1 cellular context compared by ENCODE assay signal in genomic region chrX:150568320-150569154, GRCh38.
TF ChIP-seq lines count a peak whose summit lies in the region.

MTM1 (plus strand) TSS chrX:150568621; CDS start chrX:150592615, 23,994 bp downstream.

TF ChIP-seq in HepG2, 621 proteins besides CTCF, POLR2A, EP300 and RAD21 (continued from another document and continues in another):
- no peak for TF ChIP-seq STAT6 (CRISPR knock-in tag; IDR thresholded peaks at IDR 0.05; ENCODE audit: borderline replicate concordance)
- TF ChIP-seq POLR2G (IDR thresholded peaks at IDR 0.05; ENCODE audit: low read depth, low read length): peak; percentile 69
- no peak for TF ChIP-seq BCL3 (CRISPR knock-in tag; IDR thresholded peaks at IDR 0.05)
- no peak for TF ChIP-seq HES4 (CRISPR knock-in tag; IDR thresholded peaks at IDR 0.05; ENCODE audit: borderline replicate concordance)
- no peak for TF ChIP-seq CCAR2 (optimal IDR thresholded peaks at IDR 0.05; ENCODE audit: low read depth, low read length)
- 0 out of 2 replicates have a peak, but pooled peaks have one; percentile 17 for TF ChIP-seq MYC (CRISPR knock-in tag; IDR thresholded peaks at IDR 0.05; ENCODE audit: borderline replicate concordance)
- TF ChIP-seq RXRB (CRISPR knock-in tag; IDR thresholded peaks at IDR 0.05; ENCODE audit: borderline replicate concordance): no peak
- TF ChIP-seq RFX5 (IDR thresholded peaks at IDR 0.05; ENCODE audit: low read depth, low read length): no peak
- no peak for TF ChIP-seq XBP1 (CRISPR knock-in tag; IDR thresholded peaks at IDR 0.05)
- no peak for TF ChIP-seq GZF1 (CRISPR knock-in tag; IDR thresholded peaks at IDR 0.05)
- no peak for TF ChIP-seq DMAP1 (CRISPR knock-in tag; IDR thresholded peaks at IDR 0.05)
- TF ChIP-seq ZNF142 (CRISPR knock-in tag; IDR thresholded peaks at IDR 0.05): no peak
- TF ChIP-seq ZNF333 (CRISPR knock-in tag; IDR thresholded peaks at IDR 0.05; ENCODE audit: borderline replicate concordance): no peak
- no peak for TF ChIP-seq ZNF563 (CRISPR knock-in tag; IDR thresholded peaks at IDR 0.05)
- TF ChIP-seq POLR2AphosphoS5 (IDR thresholded peaks at IDR 0.05; ENCODE audit: low read depth, low read length): peak; percentile 47; the same call in 1 of the 2 replicates
- TF ChIP-seq SP140L (CRISPR knock-in tag; IDR thresholded peaks at IDR 0.05; ENCODE audit: borderline replicate concordance): no peak
- TF ChIP-seq MAZ (IDR thresholded peaks at IDR 0.05; ENCODE audit: borderline replicate concordance, low read depth, low read length): peak; percentile 66; the same call in 1 of the 2 replicates
- TF ChIP-seq MAZ (CRISPR knock-in tag; IDR thresholded peaks at IDR 0.05; ENCODE audit: low read depth): no peak
- 0 out of 2 replicates have a peak, but pooled peaks have one; percentile 39 for TF ChIP-seq HNRNPL (IDR thresholded peaks at IDR 0.05; ENCODE audit: low read depth, low read length)
- TF ChIP-seq PLSCR1 (CRISPR knock-in tag; IDR thresholded peaks at IDR 0.05; ENCODE audit: borderline replicate concordance): no peak
- TF ChIP-seq ZNF143 (CRISPR knock-in tag; IDR thresholded peaks at IDR 0.05): peak; percentile 92
- TF ChIP-seq RARG (CRISPR knock-in tag; IDR thresholded peaks at IDR 0.05; ENCODE audit: low read depth): no peak
- TF ChIP-seq FOXK1 (CRISPR knock-in tag; IDR thresholded peaks at IDR 0.05; ENCODE audit: borderline replicate concordance, low read depth): peak; percentile 34; the same call in 1 of the 2 replicates
- TF ChIP-seq THAP11 (CRISPR knock-in tag; IDR thresholded peaks at IDR 0.05): peak; percentile 97
- TF ChIP-seq ARHGAP35 (CRISPR knock-in tag; IDR thresholded peaks at IDR 0.05; ENCODE audit: borderline replicate concordance): no peak
- no peak for TF ChIP-seq ZNF256 (CRISPR knock-in tag; conservative IDR thresholded peaks at IDR 0.05)
- no peak for TF ChIP-seq FOXM1 (CRISPR knock-in tag; IDR thresholded peaks at IDR 0.05)
- TF ChIP-seq ZNF577 (CRISPR knock-in tag; IDR thresholded peaks at IDR 0.05; ENCODE audit: borderline replicate concordance, low read depth): no peak
- TF ChIP-seq ZEB1 (IDR thresholded peaks at IDR 0.05; ENCODE audit: insufficient replicate concordance, low read depth): no peak
- no peak for TF ChIP-seq ZFP1 (CRISPR knock-in tag; IDR thresholded peaks at IDR 0.05)
- no peak for TF ChIP-seq CEBPZ (IDR thresholded peaks at IDR 0.05; ENCODE audit: low read length)
- peak; percentile 31; the same call in 1 of the 2 replicates for TF ChIP-seq YEATS4 (CRISPR knock-in tag; IDR thresholded peaks at IDR 0.05; ENCODE audit: borderline replicate concordance)
- TF ChIP-seq IKZF5 (CRISPR knock-in tag; IDR thresholded peaks at IDR 0.05): no peak
- no peak for TF ChIP-seq PITX1 (CRISPR knock-in tag; IDR thresholded peaks at IDR 0.05)
- no peak for TF ChIP-seq ZFP37 (CRISPR knock-in tag; IDR thresholded peaks at IDR 0.05; ENCODE audit: borderline replicate concordance)
- TF ChIP-seq NFKB2 (CRISPR knock-in tag; IDR thresholded peaks at IDR 0.05; ENCODE audit: borderline replicate concordance): no peak; the same call in 1 of the 2 replicates
- no peak for TF ChIP-seq ZNF670 (CRISPR knock-in tag; IDR thresholded peaks at IDR 0.05; ENCODE audit: borderline replicate concordance)
- peak; percentile 57 for TF ChIP-seq YY1 (IDR thresholded peaks at IDR 0.05; ENCODE audit: insufficient read depth, insufficient replicate concordance, low read depth, low read length)
- TF ChIP-seq SKI (IDR thresholded peaks at IDR 0.05; ENCODE audit: partially characterized antibody): no peak
- no peak for TF ChIP-seq HIC2 (CRISPR knock-in tag; IDR thresholded peaks at IDR 0.05; ENCODE audit: low read depth)
- TF ChIP-seq ZNF326 (CRISPR knock-in tag; IDR thresholded peaks at IDR 0.05; ENCODE audit: borderline replicate concordance): no peak
- TF ChIP-seq ZNF891 (CRISPR knock-in tag; IDR thresholded peaks at IDR 0.05): no peak
- no peak for TF ChIP-seq ATF6 (CRISPR knock-in tag; conservative IDR thresholded peaks at IDR 0.05)
- no peak for TF ChIP-seq KDM3A (CRISPR knock-in tag; IDR thresholded peaks at IDR 0.05; ENCODE audit: low read depth)
- no peak for TF ChIP-seq HOXA5 (CRISPR knock-in tag; IDR thresholded peaks at IDR 0.05)
- no peak for TF ChIP-seq ZNF251 (CRISPR knock-in tag; IDR thresholded peaks at IDR 0.05)
- TF ChIP-seq HDAC2 (CRISPR knock-in tag; IDR thresholded peaks at IDR 0.05): no peak
- peak; percentile 70 for TF ChIP-seq SUZ12 (IDR thresholded peaks at IDR 0.05; ENCODE audit: low read depth, low read length)
- no peak for TF ChIP-seq HDAC6 (IDR thresholded peaks at IDR 0.05; ENCODE audit: low read depth, low read length)
- peak; percentile 14; the same call in 1 of the 2 replicates for TF ChIP-seq ZBTB7B (CRISPR knock-in tag; IDR thresholded peaks at IDR 0.05)
